In genomic region chr21:40129809-40130208, GRCh38 we compare ENCODE assay signal across 20 cellular contexts.
DNase-seq lines count a peak whose midpoint lies in the region; FAIRE-seq and TF ChIP-seq lines count a peak whose summit lies in the region.
"Had no signal": no experiment of that assay in that cellular context is flagged by ENCODE, and none has a peak within 500 bp of the region (broad histone marks: within the 10 kb centered on the region; RNA-seq: fewer than 3 reads in every experiment).

No MANE protein-coding gene starts in this region.

- H3K9me3 ChIP-seq in small intestine (ENCODE audit: control insufficient read depth, low read depth): no peaks in the 10 kb centered on the region
- H3K9me3 ChIP-seq: BLaER1 had no signal

- no peak for FAIRE-seq in small intestine (lab: Jason Lieb, UNC)
- FAIRE-seq: D721Med, GM12892, HepG2, HTR-8/SVneo had no signal

- no peaks in the 10 kb centered on the region for H3K27me3 Mint-ChIP-seq in osteocyte (ENCODE audit: unreplicated experiment)

- WGBS in small intestine, 3 donors: 25 to 72% (median 40%) methylated on average over 1 of the region's 1 CpG

- TF ChIP-seq CTCF in osteocyte (IDR thresholded peaks at IDR 0.05): no peak

- H3K27me3 ChIP-seq in small intestine (ENCODE audit: control insufficient read depth in 2 of 2, insufficient read depth in 2 of 2, low read length in 2 of 2): no peaks in the 10 kb centered on the region
- H3K27me3 ChIP-seq: BLaER1 had no signal

- H3K4me3 ChIP-seq in small intestine (ENCODE audit: low read depth in 1 of 2, low read length in 2 of 2): no peak overlapping the region
- H3K4me3 ChIP-seq: BLaER1 had no signal

- H3K4me3 Mint-ChIP-seq in osteocyte (ENCODE audit: unreplicated experiment): no peak overlapping the region
- H3K4me3 Mint-ChIP-seq: HFFc6 had no signal

- no peaks in the 10 kb centered on the region for H3K4me1 ChIP-seq in small intestine (ENCODE audit: control insufficient read depth in 2 of 2, insufficient read depth in 1 of 2, low read depth in 1 of 2, low read length in 1 of 2)
- H3K4me1 ChIP-seq: BLaER1 had no signal

- DNase-seq in NCI-H510A treated with DMSO at 0.1 percent for 48 hours (lab: John Stamatoyannopoulos, UW): peak; percentile 61
- DNase-seq in NCI-H510A (lab: John Stamatoyannopoulos, UW): no peak
- DNase-seq in NCI-H146 treated with DMSO at 0.1 percent for 48 hours (lab: John Stamatoyannopoulos, UW; ENCODE audit: unreplicated experiment): peak; percentile 27
- peak; percentile 38 for DNase-seq in NCI-H748 treated with DMSO at 0.1 percent for 48 hours (lab: John Stamatoyannopoulos, UW)
- peak; percentile 12 for DNase-seq in small intestine
- DNase-seq in D341Med (ENCODE audit: low spot score): no peak
- no peak for DNase-seq in osteocyte (ENCODE audit: extremely low spot score, unreplicated experiment)
- DNase-seq in DMS114 treated with DMSO at 0.1 percent for 48 hours (lab: John Stamatoyannopoulos, UW; ENCODE audit: unreplicated experiment): no peak
- DNase-seq: 8988T, AML-193, DMS79 treated with DMSO at 0.1 percent for 48 hours, EL, GDM1, HCEC 1CT, HFFc6 had no signal

- H3K36me3 Mint-ChIP-seq in osteocyte (ENCODE audit: unreplicated experiment): no peaks in the 10 kb centered on the region

- no peak overlapping the region for H3K27ac ChIP-seq in small intestine (ENCODE audit: low read depth in 1 of 2, low read length in 1 of 2)
- H3K27ac ChIP-seq: BLaER1 had no signal

- no peaks in the 10 kb centered on the region for H3K4me1 Mint-ChIP-seq in osteocyte (ENCODE audit: unreplicated experiment)

- H3K36me3 ChIP-seq in small intestine (ENCODE audit: control insufficient read depth in 2 of 2, insufficient read depth in 2 of 2, low read length in 2 of 2): no peaks in the 10 kb centered on the region
- H3K36me3 ChIP-seq: BLaER1 had no signal

- H3K27ac Mint-ChIP-seq in osteocyte (ENCODE audit: unreplicated experiment): no peak overlapping the region
- H3K27ac Mint-ChIP-seq: HFFc6 had no signal

- H3K9me3 Mint-ChIP-seq in osteocyte (ENCODE audit: unreplicated experiment): peaks cover 18% of the 10 kb centered on the region

Comparison
In these comparisons a context has a peak if more than half of its experiments do, and no peak if none do; other contexts are left out.
1. DNase-seq: peak in NCI-H510A treated with DMSO at 0.1 percent for 48 hours (single experiment), NCI-H146 treated with DMSO at 0.1 percent for 48 hours (single experiment), NCI-H748 treated with DMSO at 0.1 percent for 48 hours (single experiment) and small intestine (single experiment); none in NCI-H510A (single experiment), D341Med (single experiment), osteocyte (single experiment) and DMS114 treated with DMSO at 0.1 percent for 48 hours (single experiment).